In the genomic region with DNA sequence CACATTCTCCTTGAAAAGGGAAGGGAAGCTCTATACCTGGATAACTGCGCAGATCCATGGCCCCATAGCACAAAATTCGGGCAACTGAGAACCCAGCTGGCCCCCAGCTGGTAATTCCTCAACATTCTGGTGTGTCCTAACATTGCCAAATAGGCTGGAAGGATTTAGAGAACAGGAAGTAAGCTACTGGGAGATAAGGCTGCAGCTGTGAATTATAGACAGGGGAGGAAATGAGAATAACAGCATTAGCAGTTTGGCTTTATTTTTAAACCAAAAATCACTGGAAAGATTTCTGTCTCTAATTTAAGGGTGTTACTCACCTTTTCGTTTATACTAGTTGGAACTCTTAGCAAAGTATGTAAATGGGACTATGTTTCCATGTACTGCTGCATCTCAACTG, we compare ENCODE assay signal across 11 cellular contexts.
DNase-seq lines count a peak whose midpoint lies in the region; ATAC-seq and TF ChIP-seq lines count a peak whose summit lies in the region.
"Had no signal": no experiment of that assay in that cellular context is flagged by ENCODE, and none has a peak within 500 bp of the region (broad histone marks: within the 10 kb centered on the region; RNA-seq: fewer than 3 reads in every experiment).

No MANE protein-coding gene starts in this region.

- TF ChIP-seq CTCF in WTC11 (IDR thresholded peaks at IDR 0.05) (no peak), BE2C (IDR thresholded peaks at IDR 0.05; ENCODE audit: low read depth, low read length) (no peak)

- 37 to 40% methylated on average over 3 of the region's 3 CpGs for WGBS in GM23248 (ENCODE audit: low coverage in 1 of 2, low lambda C conversion rate in 2 of 2, missing lambda C conversion rate in 2 of 2), 2 experiments

- peaks cover 24% of the 10 kb centered on the region for H3K4me1 Mint-ChIP-seq in WTC11

- POLR2A ChIA-PET in WTC11 (lab: Charles Lee), result no interaction called here

- no peaks in the 10 kb centered on the region for H3K9me2 ChIP-seq in GM23248 (ENCODE audit: insufficient read depth)

- ATAC-seq in WTC11, result no peak
- ATAC-seq: natural killer cell had no signal

- H3K27me3 ChIP-seq in GM23248 (replicated peaks; ENCODE audit: insufficient read depth) (no peaks in the 10 kb centered on the region), SJCRH30 (no peaks in the 10 kb centered on the region), skeletal muscle satellite cell (ENCODE audit: control insufficient read depth, insufficient read depth, low read length) (no peaks in the 10 kb centered on the region), BE2C (no peaks in the 10 kb centered on the region)

- in situ Hi-C loops in GM23248 (cut with MboI), result no loop called here

- CTCF ChIA-PET in WTC11 (lab: Charles Lee), result no interaction called here

- peaks cover 5% of the 10 kb centered on the region for H3K36me3 Mint-ChIP-seq in WTC11
- H3K36me3 Mint-ChIP-seq: natural killer cell had no signal

- peaks cover 42% of the 10 kb centered on the region for H3F3A ChIP-seq in GM23248 (ENCODE audit: insufficient read depth)

- peak overlapping the region; percentile 44 for H3K27ac ChIP-seq in GM23248
- H3K27ac ChIP-seq in SJCRH30, result peak overlapping the region; percentile 34

- H4K20me1 ChIP-seq in GM23248 (ENCODE audit: insufficient read depth), result peaks cover 14% of the 10 kb centered on the region; the same call in 1 of the 2 replicates

- H3K4me3 Mint-ChIP-seq in WTC11, result no peak overlapping the region
- H3K4me3 Mint-ChIP-seq: natural killer cell had no signal

- H3K36me3 ChIP-seq in GM23248 (ENCODE audit: low read depth) (no peaks in the 10 kb centered on the region; the same call in 1 of the 2 replicates), SJCRH30 (peaks cover 10% of the 10 kb centered on the region), skeletal muscle satellite cell (ENCODE audit: insufficient read depth, low read length) (peaks cover 3% of the 10 kb centered on the region), BE2C (peaks cover 8% of the 10 kb centered on the region)

- H3K9me3 ChIP-seq in GM23248 (ENCODE audit: low read depth), result no peaks in the 10 kb centered on the region
- H3K9me3 ChIP-seq in SJCRH30 (replicated peaks), result no peaks in the 10 kb centered on the region
- no peaks in the 10 kb centered on the region for H3K9me3 ChIP-seq in skeletal muscle satellite cell (replicated peaks; ENCODE audit: low read length)
- H3K9me3 ChIP-seq in BE2C, result no peaks in the 10 kb centered on the region

- no peaks in the 10 kb centered on the region for H3K27me3 Mint-ChIP-seq in WTC11 (ENCODE audit: low read depth)

- H3K27ac Mint-ChIP-seq in WTC11, result no peak overlapping the region

- H3K9ac ChIP-seq in GM23248 (no peak overlapping the region), skeletal muscle satellite cell (ENCODE audit: low read depth, low read length) (no peak overlapping the region)

- DNase-seq in GM23248 (peak; percentile 48), SJCRH30 (peak; percentile 16 to 58), fibroblast of peridontal ligament (ENCODE audit: extremely low read depth) (peak; percentile 30), SHP77 (lab: John Stamatoyannopoulos, UW) (no peak), WTC11 (ENCODE audit: low spot score) (no peak), BE2C (no peak), HPDE6-E6E7 (ENCODE audit: extremely low spot score) (no peak)
- DNase-seq: activated CD4-positive, alpha-beta T cell treated with anti-CD3 and anti-CD28 coated beads, Interleukin-2, amount 50 U/mL, for 1 hour; natural killer cell; NK-92 treated with Interleukin-12 subunit alpha and Interleukin-12 subunit beta, amount 100 ng/mL, for 24 hours had no signal

- H3K9me3 Mint-ChIP-seq in WTC11, result peaks cover 6% of the 10 kb centered on the region
- H3K9me3 Mint-ChIP-seq: natural killer cell had no signal

- H3K4me1 ChIP-seq in GM23248 (ENCODE audit: insufficient read depth) (peaks cover 25% of the 10 kb centered on the region), SJCRH30 (peaks cover 48% of the 10 kb centered on the region), skeletal muscle satellite cell (ENCODE audit: control insufficient read depth, insufficient read depth, low read length) (peaks cover 46% of the 10 kb centered on the region), BE2C (peaks cover 39% of the 10 kb centered on the region)

- no peak overlapping the region for H2AFZ ChIP-seq in GM23248

- peak overlapping the region; percentile 17 for H3K4me2 ChIP-seq in GM23248 (ENCODE audit: unreplicated experiment)
- peak overlapping the region; percentile 1 for H3K4me2 ChIP-seq in skeletal muscle satellite cell (ENCODE audit: low read length)

- H3K4me3 ChIP-seq in GM23248, result no peak overlapping the region
- H3K4me3 ChIP-seq in SJCRH30, result no peak overlapping the region
- no peak overlapping the region for H3K4me3 ChIP-seq in skeletal muscle satellite cell (ENCODE audit: low read length)
- H3K4me3 ChIP-seq in BE2C (ENCODE audit: low read depth, low read length), result no peak overlapping the region

- peaks cover 23% of the 10 kb centered on the region; the same call in 1 of the 2 replicates for H3K79me2 ChIP-seq in GM23248 (ENCODE audit: insufficient read depth)

TF ChIP-seq in WTC11, 78 proteins besides CTCF, POLR2A, EP300 and RAD21 (continues in another document):
- no peak for TF ChIP-seq FOXJ3 (CRISPR knock-in tag; IDR thresholded peaks at IDR 0.05; ENCODE audit: borderline replicate concordance)
- TF ChIP-seq, protein P1, sequence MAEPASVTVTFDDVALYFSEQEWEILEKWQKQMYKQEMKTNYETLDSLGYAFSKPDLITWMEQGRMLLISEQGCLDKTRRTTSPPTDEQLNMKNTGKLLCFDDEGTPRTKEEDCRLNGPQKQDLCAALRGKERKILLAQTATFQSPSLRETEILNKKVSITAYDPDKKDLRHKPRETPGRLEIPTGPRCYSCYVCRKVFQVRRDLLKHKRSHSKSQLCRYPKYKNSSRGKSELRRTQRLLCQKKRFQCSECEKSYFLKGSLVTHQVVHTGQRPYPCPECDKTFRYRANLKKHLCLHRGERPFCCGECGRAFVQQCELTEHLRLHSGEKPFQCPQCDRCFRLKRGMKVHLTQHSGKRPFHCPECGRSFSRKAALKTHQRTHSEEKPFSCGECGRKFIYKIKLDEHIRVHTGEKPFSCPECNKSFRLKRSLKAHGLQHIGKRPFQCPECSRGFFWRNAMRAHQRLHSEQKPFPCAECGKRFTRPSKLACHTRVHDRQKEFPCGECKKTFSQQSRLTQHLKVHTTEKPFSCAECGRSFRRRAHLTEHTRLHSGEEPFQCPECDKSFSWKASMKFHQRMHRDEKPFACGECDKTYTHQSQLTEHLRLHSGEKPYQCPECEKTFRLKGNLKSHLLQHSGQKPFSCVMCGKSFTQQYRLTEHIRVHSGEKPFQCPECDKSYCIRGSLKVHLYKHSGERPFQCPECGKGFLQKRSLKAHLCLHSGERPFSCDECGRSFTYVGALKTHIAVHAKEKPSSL (CRISPR knock-in tag; conservative IDR thresholded peaks at IDR 0.05), result no peak
- TF ChIP-seq CREB1 (CRISPR knock-in tag; IDR thresholded peaks at IDR 0.05), result no peak
- TF ChIP-seq, protein P2, sequence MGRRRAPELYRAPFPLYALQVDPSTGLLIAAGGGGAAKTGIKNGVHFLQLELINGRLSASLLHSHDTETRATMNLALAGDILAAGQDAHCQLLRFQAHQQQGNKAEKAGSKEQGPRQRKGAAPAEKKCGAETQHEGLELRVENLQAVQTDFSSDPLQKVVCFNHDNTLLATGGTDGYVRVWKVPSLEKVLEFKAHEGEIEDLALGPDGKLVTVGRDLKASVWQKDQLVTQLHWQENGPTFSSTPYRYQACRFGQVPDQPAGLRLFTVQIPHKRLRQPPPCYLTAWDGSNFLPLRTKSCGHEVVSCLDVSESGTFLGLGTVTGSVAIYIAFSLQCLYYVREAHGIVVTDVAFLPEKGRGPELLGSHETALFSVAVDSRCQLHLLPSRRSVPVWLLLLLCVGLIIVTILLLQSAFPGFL (CRISPR knock-in tag; IDR thresholded peaks at IDR 0.05; ENCODE audit: borderline replicate concordance), result no peak
- TF ChIP-seq, protein P3, sequence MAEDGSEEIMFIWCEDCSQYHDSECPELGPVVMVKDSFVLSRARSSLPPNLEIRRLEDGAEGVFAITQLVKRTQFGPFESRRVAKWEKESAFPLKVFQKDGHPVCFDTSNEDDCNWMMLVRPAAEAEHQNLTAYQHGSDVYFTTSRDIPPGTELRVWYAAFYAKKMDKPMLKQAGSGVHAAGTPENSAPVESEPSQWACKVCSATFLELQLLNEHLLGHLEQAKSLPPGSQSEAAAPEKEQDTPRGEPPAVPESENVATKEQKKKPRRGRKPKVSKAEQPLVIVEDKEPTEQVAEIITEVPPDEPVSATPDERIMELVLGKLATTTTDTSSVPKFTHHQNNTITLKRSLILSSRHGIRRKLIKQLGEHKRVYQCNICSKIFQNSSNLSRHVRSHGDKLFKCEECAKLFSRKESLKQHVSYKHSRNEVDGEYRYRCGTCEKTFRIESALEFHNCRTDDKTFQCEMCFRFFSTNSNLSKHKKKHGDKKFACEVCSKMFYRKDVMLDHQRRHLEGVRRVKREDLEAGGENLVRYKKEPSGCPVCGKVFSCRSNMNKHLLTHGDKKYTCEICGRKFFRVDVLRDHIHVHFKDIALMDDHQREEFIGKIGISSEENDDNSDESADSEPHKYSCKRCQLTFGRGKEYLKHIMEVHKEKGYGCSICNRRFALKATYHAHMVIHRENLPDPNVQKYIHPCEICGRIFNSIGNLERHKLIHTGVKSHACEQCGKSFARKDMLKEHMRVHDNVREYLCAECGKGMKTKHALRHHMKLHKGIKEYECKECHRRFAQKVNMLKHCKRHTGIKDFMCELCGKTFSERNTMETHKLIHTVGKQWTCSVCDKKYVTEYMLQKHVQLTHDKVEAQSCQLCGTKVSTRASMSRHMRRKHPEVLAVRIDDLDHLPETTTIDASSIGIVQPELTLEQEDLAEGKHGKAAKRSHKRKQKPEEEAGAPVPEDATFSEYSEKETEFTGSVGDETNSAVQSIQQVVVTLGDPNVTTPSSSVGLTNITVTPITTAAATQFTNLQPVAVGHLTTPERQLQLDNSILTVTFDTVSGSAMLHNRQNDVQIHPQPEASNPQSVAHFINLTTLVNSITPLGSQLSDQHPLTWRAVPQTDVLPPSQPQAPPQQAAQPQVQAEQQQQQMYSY (CRISPR knock-in tag; IDR thresholded peaks at IDR 0.05), result no peak
- no peak for TF ChIP-seq ELF4 (CRISPR knock-in tag; IDR thresholded peaks at IDR 0.05; ENCODE audit: low read depth)
- TF ChIP-seq OVOL2 (CRISPR knock-in tag; IDR thresholded peaks at IDR 0.05; ENCODE audit: borderline replicate concordance), result no peak
- TF ChIP-seq NFATC4 (CRISPR knock-in tag; IDR thresholded peaks at IDR 0.05), result no peak
- TF ChIP-seq SMAD4 (CRISPR knock-in tag; IDR thresholded peaks at IDR 0.05), result no peak
- TF ChIP-seq, protein P4, sequence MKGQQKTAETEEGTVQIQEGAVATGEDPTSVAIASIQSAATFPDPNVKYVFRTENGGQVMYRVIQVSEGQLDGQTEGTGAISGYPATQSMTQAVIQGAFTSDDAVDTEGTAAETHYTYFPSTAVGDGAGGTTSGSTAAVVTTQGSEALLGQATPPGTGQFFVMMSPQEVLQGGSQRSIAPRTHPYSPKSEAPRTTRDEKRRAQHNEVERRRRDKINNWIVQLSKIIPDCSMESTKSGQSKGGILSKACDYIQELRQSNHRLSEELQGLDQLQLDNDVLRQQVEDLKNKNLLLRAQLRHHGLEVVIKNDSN (CRISPR knock-in tag; IDR thresholded peaks at IDR 0.05), result no peak

Comparison
In these comparisons a context has a peak if more than half of its experiments do, and no peak if none do; other contexts are left out.
1. DNase-seq: peak in GM23248 (single experiment), SJCRH30 (2 of 2) and fibroblast of peridontal ligament (single experiment); none in SHP77 (0 of 2), WTC11 (single experiment), BE2C (single experiment) and HPDE6-E6E7 (single experiment).